Comparison of ENCODE assay signal across 15 cellular contexts in the genomic region with DNA sequence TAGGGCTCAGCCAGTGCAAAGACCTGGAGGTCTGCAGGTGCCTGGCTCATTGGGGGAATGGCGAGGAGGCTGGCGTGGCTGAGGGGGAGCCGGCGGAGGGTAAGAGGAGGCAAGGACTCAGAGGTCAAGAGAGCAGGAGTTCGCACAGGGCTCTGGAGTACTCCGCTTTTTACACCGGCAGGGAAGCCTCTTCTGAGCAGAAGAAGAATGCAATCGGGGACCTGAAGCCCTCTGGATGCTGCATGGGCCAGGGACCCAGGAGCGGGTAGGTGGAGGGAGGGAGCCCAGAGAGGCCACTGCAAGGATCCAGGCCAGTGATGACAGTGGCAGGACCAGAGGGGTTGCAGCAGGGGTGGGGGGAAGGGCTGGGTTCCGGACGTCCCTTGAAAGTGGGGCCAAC.
DNase-seq lines count a peak whose midpoint lies in the region; TF ChIP-seq lines count a peak whose summit lies in the region.
"Had no signal": no experiment of that assay in that cellular context is flagged by ENCODE, and none has a peak within 500 bp of the region (broad histone marks: within the 10 kb centered on the region; RNA-seq: fewer than 3 reads in every experiment).

No MANE protein-coding gene starts in this region.

- no peaks in the 10 kb centered on the region for H3K9me2 ChIP-seq in GM23248 (ENCODE audit: insufficient read depth)

- no peaks in the 10 kb centered on the region for H4K20me1 ChIP-seq in GM23248 (ENCODE audit: insufficient read depth)

- H3K27ac Mint-ChIP-seq in type B pancreatic cell: no peak overlapping the region
- H3K27ac Mint-ChIP-seq: CD4-positive, alpha-beta memory T cell had no signal

- 61 to 64% methylated on average over 11 of the region's 11 CpGs for WGBS in GM23248 (ENCODE audit: low coverage in 1 of 2, low lambda C conversion rate in 2 of 2, missing lambda C conversion rate in 2 of 2), 2 experiments

- no peak overlapping the region for H3K4me3 ChIP-seq in right atrium auricular region
- H3K4me3 ChIP-seq in left ventricle myocardium inferior: no peak overlapping the region
- H3K4me3 ChIP-seq in GM23248: no peak overlapping the region
- H3K4me3 ChIP-seq: A549, HAP-1 had no signal

- H3K27ac ChIP-seq in right atrium auricular region: no peak overlapping the region
- H3K27ac ChIP-seq in left ventricle myocardium inferior (replicated peaks): no peak overlapping the region
- no peak overlapping the region for H3K27ac ChIP-seq in GM23248
- H3K27ac ChIP-seq: A549, C4-2B had no signal

- H3K4me3 Mint-ChIP-seq in type B pancreatic cell: no peak overlapping the region
- H3K4me3 Mint-ChIP-seq: CD4-positive, alpha-beta memory T cell had no signal

- H3K4me2 ChIP-seq in GM23248 (ENCODE audit: unreplicated experiment): no peak overlapping the region
- H3K4me2 ChIP-seq: A549 had no signal

- H3K27me3 Mint-ChIP-seq in type B pancreatic cell: peaks cover 18% of the 10 kb centered on the region
- H3K27me3 Mint-ChIP-seq: CD4-positive, alpha-beta memory T cell had no signal

- no peaks in the 10 kb centered on the region for H3K79me2 ChIP-seq in GM23248 (ENCODE audit: insufficient read depth)

- no peaks in the 10 kb centered on the region for H3K9me3 Mint-ChIP-seq in type B pancreatic cell

- H3K36me3 Mint-ChIP-seq in type B pancreatic cell: no peaks in the 10 kb centered on the region
- H3K36me3 Mint-ChIP-seq: CD4-positive, alpha-beta memory T cell had no signal

- H3F3A ChIP-seq in GM23248 (ENCODE audit: insufficient read depth): no peaks in the 10 kb centered on the region

- H3K36me3 ChIP-seq in right atrium auricular region (no peaks in the 10 kb centered on the region), left ventricle myocardium inferior (no peaks in the 10 kb centered on the region), GM23248 (ENCODE audit: low read depth) (no peaks in the 10 kb centered on the region)
- H3K36me3 ChIP-seq: BE2C, HAP-1 had no signal

- H3K9ac ChIP-seq in GM23248: no peak overlapping the region

- H3K27me3 ChIP-seq in right atrium auricular region (no peaks in the 10 kb centered on the region), left ventricle myocardium inferior (ENCODE audit: low read depth) (peaks cover under 1% of the 10 kb centered on the region), GM23248 (replicated peaks; ENCODE audit: insufficient read depth) (no peaks in the 10 kb centered on the region)
- H3K27me3 ChIP-seq: BE2C had no signal

- H3K4me1 ChIP-seq in right atrium auricular region (no peaks in the 10 kb centered on the region), left ventricle myocardium inferior (peaks cover 6% of the 10 kb centered on the region), GM23248 (ENCODE audit: insufficient read depth) (no peaks in the 10 kb centered on the region)
- H3K4me1 ChIP-seq: A549, BE2C, HAP-1 had no signal

- peaks cover 5% of the 10 kb centered on the region for H3K4me1 Mint-ChIP-seq in type B pancreatic cell (ENCODE audit: unreplicated experiment)

- in situ Hi-C loops in GM23248 (cut with MboI): no loop called here

- no peaks in the 10 kb centered on the region for H3K9me3 ChIP-seq in right atrium auricular region
- no peaks in the 10 kb centered on the region for H3K9me3 ChIP-seq in left ventricle myocardium inferior (replicated peaks)
- H3K9me3 ChIP-seq in GM23248 (ENCODE audit: low read depth): no peaks in the 10 kb centered on the region
- H3K9me3 ChIP-seq: A549, BE2C, HAP-1 had no signal

- H2AFZ ChIP-seq in GM23248: no peak overlapping the region

- TF ChIP-seq CTCF in right atrium auricular region (IDR thresholded peaks at IDR 0.05) (no peak), left ventricle myocardium inferior (IDR thresholded peaks at IDR 0.05; ENCODE audit: borderline replicate concordance) (no peak), type B pancreatic cell (conservative IDR thresholded peaks at IDR 0.05) (no peak)

- DNase-seq in right atrium auricular region (ENCODE audit: low spot score) (peak; percentile 30), left ventricle myocardium inferior (no peak), islet precursor cell (peak; percentile 10), type B pancreatic cell (ENCODE audit: extremely low spot score, unreplicated experiment) (peak; percentile 40), GM23248 (no peak), NCI-H748 treated with DMSO at 0.1 percent for 48 hours (lab: John Stamatoyannopoulos, UW) (no peak)
- DNase-seq: BE2C; CD4-positive, alpha-beta memory T cell; DMS153; DMS79 treated with DMSO at 0.1 percent for 48 hours; EL; GOT3 had no signal

- intact Hi-C loops in left ventricle myocardium inferior (cut with micrococcal nuclease): no loop called here

Comparison
In these comparisons a context has a peak if more than half of its experiments do, and no peak if none do; other contexts are left out.
1. DNase-seq: peak in right atrium auricular region (single experiment), islet precursor cell (single experiment) and type B pancreatic cell (single experiment); none in left ventricle myocardium inferior (single experiment), GM23248 (single experiment) and NCI-H748 treated with DMSO at 0.1 percent for 48 hours (single experiment).